Comparison of ENCODE assay signal across 12 cellular contexts in genomic region chr5:78627175-78627574, GRCh38. TPM values are rescaled to one million over a fixed set of nuclear protein-coding genes. Genes with fewer than 3 reads are reported as not detected.
A peak's percentile ranks its signal among the peaks of the same experiment; 100 is the strongest.
DNase-seq lines count a peak whose midpoint lies in the region; TF ChIP-seq lines count a peak whose summit lies in the region.
"Had no signal": no experiment of that assay in that cellular context is flagged by ENCODE, and none has a peak within 500 bp of the region (broad histone marks: within the 10 kb centered on the region; RNA-seq: fewer than 3 reads in every experiment).

No MANE protein-coding gene starts in this region.

- DNase-seq in GM06990 (ENCODE audit: extremely low read depth, insufficient read length) (no peak), OCI-M1 (lab: John Stamatoyannopoulos, UW) (peak; percentile 41), epithelial cell of proximal tubule (ENCODE audit: low read depth) (no peak), osteocyte (ENCODE audit: extremely low spot score, unreplicated experiment) (peak; percentile 38), HEK293T (ENCODE audit: extremely low spot score) (no peak), cerebellar nuclear complex (lab: John Stamatoyannopoulos, UW) (no peak), NOMO-1 (lab: John Stamatoyannopoulos, UW; ENCODE audit: unreplicated experiment in 2 of 2) (no peak)
- DNase-seq in CD4-positive, alpha-beta memory T cell: no peak
- DNase-seq: activated CD4-positive, alpha-beta T cell treated with anti-CD3 and anti-CD28 coated beads, Interleukin-2, amount 10 ng/mL, durations not matched to agents 24 days and 14 days; naive B cell; NCI-H1930 had no signal

- peaks cover 84% of the 10 kb centered on the region for H3K36me3 Mint-ChIP-seq in osteocyte (ENCODE audit: unreplicated experiment)
- no peaks in the 10 kb centered on the region for H3K36me3 Mint-ChIP-seq in CD4-positive, alpha-beta memory T cell

- H3K4me3 Mint-ChIP-seq in osteocyte (ENCODE audit: unreplicated experiment): no peak overlapping the region
- no peak overlapping the region for H3K4me3 Mint-ChIP-seq in CD4-positive, alpha-beta memory T cell
- H3K4me3 Mint-ChIP-seq: activated CD4-positive, alpha-beta T cell treated with anti-CD3 and anti-CD28 coated beads, Interleukin-2, amount 10 ng/mL, durations not matched to agents 24 days and 14 days had no signal

- peaks cover 13% of the 10 kb centered on the region for H3K36me3 ChIP-seq in GM06990 (ENCODE audit: control insufficient read depth, insufficient read depth, low read length)
- H3K36me3 ChIP-seq in CD4-positive, alpha-beta memory T cell (ENCODE audit: insufficient read depth, low read length): no peaks in the 10 kb centered on the region

- intact Hi-C loops in CD4-positive, alpha-beta memory T cell (cut with micrococcal nuclease): no loop called here

- H3K9me3 ChIP-seq in CD4-positive, alpha-beta memory T cell (ENCODE audit: control insufficient read depth in 1 of 2, low read length in 2 of 2): no peaks in the 10 kb centered on the region

- POLR2A ChIA-PET in HEK293T (lab: Yijun Ruan, JAX): no interaction called here
- POLR2A ChIA-PET in CD4-positive, alpha-beta memory T cell (lab: Charles Lee; ENCODE audit: partially characterized antibody): no interaction called here

- H3K4me1 ChIP-seq in CD4-positive, alpha-beta memory T cell (ENCODE audit: insufficient read depth, low read length): no peaks in the 10 kb centered on the region

- no peak overlapping the region for H3K27ac ChIP-seq in CD4-positive, alpha-beta memory T cell (ENCODE audit: low read depth, low read length)

- TF ChIP-seq CTCF in GM06990 (IDR thresholded peaks at IDR 0.05; ENCODE audit: insufficient read depth, low read length, poor library complexity, severe bottlenecking) (peak; percentile 46), epithelial cell of proximal tubule (conservative IDR thresholded peaks at IDR 0.05; ENCODE audit: low read depth, low read length) (peak; percentile 77), osteocyte (IDR thresholded peaks at IDR 0.05) (peak; percentile 41)

- H3K4me1 Mint-ChIP-seq in osteocyte (ENCODE audit: unreplicated experiment): peaks cover 48% of the 10 kb centered on the region
- no peaks in the 10 kb centered on the region for H3K4me1 Mint-ChIP-seq in CD4-positive, alpha-beta memory T cell
- H3K4me1 Mint-ChIP-seq: activated CD4-positive, alpha-beta T cell treated with anti-CD3 and anti-CD28 coated beads, Interleukin-2, amount 10 ng/mL, durations not matched to agents 24 days and 14 days had no signal

- H3K27ac Mint-ChIP-seq in osteocyte (ENCODE audit: unreplicated experiment): peak overlapping the region; percentile 75
- peak overlapping the region in 1 of 7 donors; percentile 49 for H3K27ac Mint-ChIP-seq in CD4-positive, alpha-beta memory T cell
- H3K27ac Mint-ChIP-seq: activated CD4-positive, alpha-beta T cell treated with anti-CD3 and anti-CD28 coated beads, Interleukin-2, amount 10 ng/mL, durations not matched to agents 24 days and 14 days had no signal

- no peaks in the 10 kb centered on the region for H3K27me3 Mint-ChIP-seq in osteocyte (ENCODE audit: unreplicated experiment)
- peaks cover 6 to 10% of the 10 kb centered on the region in 2 donors for H3K27me3 Mint-ChIP-seq in CD4-positive, alpha-beta memory T cell
- H3K27me3 Mint-ChIP-seq: naive B cell had no signal

- H3K4me3 ChIP-seq in GM06990 (replicated peaks; ENCODE audit: low read depth, low read length) (no peak overlapping the region), epithelial cell of proximal tubule (ENCODE audit: low read depth, low read length) (no peak overlapping the region)
- H3K4me3 ChIP-seq in CD4-positive, alpha-beta memory T cell (ENCODE audit: low read length in 2 of 2): no peak overlapping the region
- H3K4me3 ChIP-seq: coronary artery had no signal

- H3K9me3 Mint-ChIP-seq in osteocyte (ENCODE audit: unreplicated experiment): no peaks in the 10 kb centered on the region
- H3K9me3 Mint-ChIP-seq in CD4-positive, alpha-beta memory T cell: no peaks in the 10 kb centered on the region
- H3K9me3 Mint-ChIP-seq: activated CD4-positive, alpha-beta T cell treated with anti-CD3 and anti-CD28 coated beads, Interleukin-2, amount 10 ng/mL, durations not matched to agents 24 days and 14 days; naive B cell had no signal

- H3K27me3 ChIP-seq in GM06990 (replicated peaks; ENCODE audit: control insufficient read depth, insufficient read depth, low read length): no peaks in the 10 kb centered on the region
- H3K27me3 ChIP-seq in CD4-positive, alpha-beta memory T cell (ENCODE audit: insufficient read depth, low read length): no peaks in the 10 kb centered on the region

- CTCF ChIA-PET in HEK293T (lab: Yijun Ruan, JAX): interaction anchor here (1.0 to 1.3 kb wide), 2 partner anchors 13 to 85 kb away, joined by 3 to 6 read pairs; no protein-coding TSS in a partner anchor
- CTCF ChIA-PET in CD4-positive, alpha-beta memory T cell (lab: Charles Lee; ENCODE audit: partially characterized antibody): no interaction called here

TF ChIP-seq in HEK293T, 16 proteins besides CTCF, POLR2A, EP300 and RAD21:
- TF ChIP-seq HDGF (IDR thresholded peaks at IDR 0.05; ENCODE audit: borderline replicate concordance): no peak
- no peak for TF ChIP-seq L3MBTL2 (conservative IDR thresholded peaks at IDR 0.05)
- TF ChIP-seq SUZ12 (IDR thresholded peaks at IDR 0.05): no peak
- no peak for TF ChIP-seq ZNF384 (IDR thresholded peaks at IDR 0.05)
- no peak for TF ChIP-seq TARDBP (IDR thresholded peaks at IDR 0.05)
- no peak for TF ChIP-seq ELF4 (IDR thresholded peaks at IDR 0.05)
- no peak for TF ChIP-seq PKNOX1 (IDR thresholded peaks at IDR 0.05)
- no peak for TF ChIP-seq FOXK2 (IDR thresholded peaks at IDR 0.05)
- no peak for TF ChIP-seq FOXA1 (IDR thresholded peaks at IDR 0.05)
- no peak for TF ChIP-seq LEF1 (IDR thresholded peaks at IDR 0.05; ENCODE audit: borderline replicate concordance)
- no peak for TF ChIP-seq NFRKB (IDR thresholded peaks at IDR 0.05)
- TF ChIP-seq BHLHE40 (IDR thresholded peaks at IDR 0.05; ENCODE audit: borderline replicate concordance): no peak
- TF ChIP-seq CTBP1 (IDR thresholded peaks at IDR 0.05; ENCODE audit: borderline replicate concordance): no peak
- no peak for TF ChIP-seq ARNT (IDR thresholded peaks at IDR 0.05)
- TF ChIP-seq FOXM1 (IDR thresholded peaks at IDR 0.05; ENCODE audit: borderline replicate concordance): no peak
- TF ChIP-seq SP1 (IDR thresholded peaks at IDR 0.05): no peak

RNA-seq across cellular contexts. Expression of gene LHFPL2, which starts 21.4 kb away (rescaled TPM):
- total RNA-seq in epithelial cell of proximal tubule (14.4 and 15.3 TPM in 2 replicates), osteocyte (110 and 113 TPM in 2 replicates)
- 1 to 10 TPM; 2.7 TPM for total RNA-seq in CD4-positive, alpha-beta memory T cell
- polyA plus RNA-seq in CD4-positive, alpha-beta memory T cell: under 1 TPM; 0.25 to 0.40 TPM

Comparison
In these comparisons a context has a peak if more than half of its experiments do, and no peak if none do; other contexts are left out.
1. DNase-seq: peak in OCI-M1 (single experiment) and osteocyte (single experiment); none in GM06990 (single experiment), epithelial cell of proximal tubule (single experiment), HEK293T (single experiment), cerebellar nuclear complex (0 of 2), NOMO-1 (0 of 2) and CD4-positive, alpha-beta memory T cell (0 of 5).
2. Peak in every context shown above with its lines, with median percentiles within 50 percentile points of each other: CTCF ChIP-seq.